14 cellular contexts compared by ENCODE assay signal in genomic region chr11:120182357-120182756, GRCh38. TPM values are rescaled to one million over a fixed set of nuclear protein-coding genes. Genes with fewer than 3 reads are reported as not detected.
DNase-seq lines count a peak whose midpoint lies in the region; ATAC-seq and TF ChIP-seq lines count a peak whose summit lies in the region.
"Had no signal": no experiment of that assay in that cellular context is flagged by ENCODE, and none has a peak within 500 bp of the region (broad histone marks: within the 10 kb centered on the region; RNA-seq: fewer than 3 reads in every experiment).

No MANE protein-coding gene starts in this region.

- TF ChIP-seq RAD21 in IMR-90 (IDR thresholded peaks at IDR 0.05; ENCODE audit: low read length) (no peak), liver (IDR thresholded peaks at IDR 0.05) (no peak)

- H2BK120ac ChIP-seq in IMR-90 (ENCODE audit: low read depth, low read length): no peak overlapping the region

- H3K9me3 ChIP-seq in Caco-2 (no peaks in the 10 kb centered on the region), IMR-90 (ENCODE audit: control insufficient read depth, insufficient read depth, low read length) (no peaks in the 10 kb centered on the region), liver (ENCODE audit: control insufficient read depth in 4 of 4, low read length in 3 of 4) (no peaks in the 10 kb centered on the region)

- no peak overlapping the region for H2BK5ac ChIP-seq in IMR-90 (ENCODE audit: low read depth, low read length, poor library complexity, severe bottlenecking)

- peaks cover 47% of the 10 kb centered on the region for H3K4me1 ChIP-seq in Caco-2
- H3K4me1 ChIP-seq in IMR-90 (ENCODE audit: control insufficient read depth, insufficient read depth, low read length): peaks cover 17% of the 10 kb centered on the region
- H3K4me1 ChIP-seq in liver (ENCODE audit: control insufficient read depth in 4 of 4, insufficient read depth in 4 of 4, low read length in 3 of 4): peaks cover 12 to 63% (median 53%) of the 10 kb centered on the region in 4 donors

- CTCF ChIA-PET in Caco-2 (lab: Charles Lee) (interaction anchor here (0.6 to 0.9 kb wide), 3 partner anchors 20 to 1756 kb away, joined by 3 to 6 read pairs (median 3); no protein-coding TSS in a partner anchor), IMR-90 (lab: Yijun Ruan, JAX) (interaction anchor here (1.6 kb wide), 1 partner anchor 14 kb away, joined by 3 read pairs; no protein-coding TSS in a partner anchor)

- intact Hi-C loops in Caco-2 (cut with micrococcal nuclease; ENCODE audit: unreplicated experiment) (no loop called here), IMR-90 (cut with micrococcal nuclease) (no loop called here)

- no CpG with 5 or more reads among the region's 7 CpGs for WGBS in IMR-90 (ENCODE audit: extremely low coverage in 2 of 2, insufficient read length in 1 of 2), 2 experiments
- 45% methylated on average over 7 of the region's 7 CpGs for WGBS in liver

- no peak for TF ChIP-seq POLR2A in IMR-90 (IDR thresholded peaks at IDR 0.05; ENCODE audit: low read depth, low read length)

- no peak overlapping the region for H3K23ac ChIP-seq in IMR-90 (ENCODE audit: low read depth, low read length)

- no peaks in the 10 kb centered on the region for H3K27me3 ChIP-seq in Caco-2 (replicated peaks; ENCODE audit: control insufficient read depth, insufficient read depth, low read length)
- H3K27me3 ChIP-seq in IMR-90 (ENCODE audit: control insufficient read depth, insufficient read depth, low read length): peaks cover 3% of the 10 kb centered on the region
- H3K27me3 ChIP-seq in liver (ENCODE audit: control insufficient read depth in 4 of 4, insufficient read depth in 4 of 4, low read length in 3 of 4): no peaks in the 10 kb centered on the region

- no peaks in the 10 kb centered on the region for H3K27me3 Mint-ChIP-seq in Caco-2 (ENCODE audit: insufficient read depth, unreplicated experiment)

- H3K56ac ChIP-seq in IMR-90 (ENCODE audit: extremely low read depth, insufficient read depth, low read length): no peak overlapping the region

- H3K36me3 ChIP-seq in Caco-2 (ENCODE audit: control insufficient read depth, insufficient read depth, low read length) (no peaks in the 10 kb centered on the region), IMR-90 (ENCODE audit: control insufficient read depth, insufficient read depth, low read length) (no peaks in the 10 kb centered on the region), liver (ENCODE audit: control insufficient read depth in 4 of 4, insufficient read depth in 3 of 4, low read depth in 1 of 4, low read length in 3 of 4) (no peaks in the 10 kb centered on the region)

- POLR2A ChIA-PET in Caco-2 (lab: Charles Lee) (no interaction called here), IMR-90 (lab: Charles Lee; ENCODE audit: unreplicated experiment) (no interaction called here)

- no peak overlapping the region for H2AK9ac ChIP-seq in IMR-90 (replicated peaks; ENCODE audit: low read depth, low read length, poor library complexity)

- no peaks in the 10 kb centered on the region for H3K79me1 ChIP-seq in IMR-90 (ENCODE audit: low read depth in 1 of 2, low read length in 2 of 2)

- no peak overlapping the region for H3K14ac ChIP-seq in IMR-90 (replicated peaks; ENCODE audit: low read depth, low read length)

- no peak overlapping the region for H2AFZ ChIP-seq in IMR-90 (replicated peaks; ENCODE audit: low read length, poor library complexity)

- no peak overlapping the region for H3K4me2 ChIP-seq in IMR-90 (ENCODE audit: low read depth, low read length)

- no peak overlapping the region for H3K18ac ChIP-seq in IMR-90 (ENCODE audit: low read depth, low read length)

- no peaks in the 10 kb centered on the region for H3K9me3 Mint-ChIP-seq in Caco-2 (ENCODE audit: unreplicated experiment)
- H3K9me3 Mint-ChIP-seq: WTC11 had no signal

- no peak overlapping the region for H2BK20ac ChIP-seq in IMR-90 (ENCODE audit: low read depth, low read length)

- no peak overlapping the region for H3K4me3 Mint-ChIP-seq in Caco-2 (ENCODE audit: unreplicated experiment)
- H3K4me3 Mint-ChIP-seq: WTC11 had no signal

- H3K27ac Mint-ChIP-seq in Caco-2 (ENCODE audit: unreplicated experiment): peak overlapping the region; percentile 37
- H3K27ac Mint-ChIP-seq: WTC11 had no signal

- no peaks in the 10 kb centered on the region for H3K36me3 Mint-ChIP-seq in Caco-2 (ENCODE audit: insufficient read depth, unreplicated experiment)
- H3K36me3 Mint-ChIP-seq: WTC11 had no signal

- dilution Hi-C loops in IMR-90 (cut with HindIII; ENCODE audit: low sequenced_read_pairs, unreplicated experiment): no loop called here

- no peak overlapping the region for H4K8ac ChIP-seq in IMR-90 (ENCODE audit: low read depth in 2 of 2, low read length in 2 of 2)

- H4K5ac ChIP-seq in IMR-90 (ENCODE audit: low read depth, low read length): no peak overlapping the region

- H4K91ac ChIP-seq in IMR-90 (ENCODE audit: insufficient read depth, low read depth, low read length): no peak overlapping the region

- BruUV-seq in Caco-2 (replicated peaks; lab: Mats Ljungman, UMichigan) (no TSS peak), IMR-90 (replicated peaks; lab: Mats Ljungman, UMichigan) (no TSS peak)

- DNase-seq in Caco-2: peak in 1 of 2 experiments; percentile 39
- no peak for DNase-seq in IMR-90
- peak; percentile 57 for DNase-seq in renal cortical epithelial cell (ENCODE audit: low read depth)
- DNase-seq in Ammon's horn (ENCODE audit: low spot score): no peak
- DNase-seq: activated T-cell treated with anti-CD3 and anti-CD28 coated beads for 4 hours; cerebellar nuclear complex; MM.1S; stimulated activated naive CD4-positive, alpha-beta T cell; T-helper 1 cell had no signal

- in situ Hi-C loops in IMR-90 (cut with MboI; ENCODE audit: low sequenced_read_pairs): no loop called here

- no peak overlapping the region for H3K4ac ChIP-seq in IMR-90 (ENCODE audit: low read depth, low read length)

- TF ChIP-seq CTCF in Caco-2 (IDR thresholded peaks at IDR 0.05; ENCODE audit: insufficient read depth in 1 of 2, low read depth in 1 of 2, low read length in 1 of 2, severe bottlenecking in 1 of 2, unreplicated experiment in 1 of 2) (no peak), IMR-90 (conservative IDR thresholded peaks at IDR 0.05; ENCODE audit: low read depth, low read length) (no peak), liver (IDR thresholded peaks at IDR 0.05; ENCODE audit: low read depth, low read length, missing input control) (no peak)

- H4K20me1 ChIP-seq in IMR-90 (ENCODE audit: insufficient read depth, low read length): no peaks in the 10 kb centered on the region

- H3K4me1 Mint-ChIP-seq in Caco-2 (ENCODE audit: low read depth, unreplicated experiment): peaks cover 38% of the 10 kb centered on the region

- H3K4me3 ChIP-seq in Caco-2 (ENCODE audit: low read depth, low read length): no peak overlapping the region
- no peak overlapping the region for H3K4me3 ChIP-seq in IMR-90 (ENCODE audit: insufficient read depth, low read depth, low read length)
- H3K4me3 ChIP-seq in liver (ENCODE audit: low read depth in 1 of 3, low read length in 3 of 3): no peak overlapping the region

- 0 out of 2 replicates have a peak, but pooled peaks cover 6% of the 10 kb centered on the region for H3K9me1 ChIP-seq in IMR-90 (ENCODE audit: insufficient read depth, low read length)

- H2AK5ac ChIP-seq in IMR-90 (ENCODE audit: low read depth, low read length): 0 out of 2 replicates have a peak overlapping the region, but pooled peaks have one; percentile 23

- ATAC-seq in IMR-90 (ENCODE audit: low read depth) (no peak), GM18867 (IDR thresholded peaks at IDR 0.05; ENCODE audit: unreplicated experiment) (no peak), HG03432 (IDR thresholded peaks at IDR 0.05; ENCODE audit: unreplicated experiment) (no peak), HG03342 (IDR thresholded peaks at IDR 0.05; ENCODE audit: unreplicated experiment) (no peak)

- H2BK15ac ChIP-seq in IMR-90 (ENCODE audit: low read depth, low read length): no peak overlapping the region

- H3K27ac ChIP-seq in IMR-90 (ENCODE audit: insufficient read depth, low read length) (no peak overlapping the region), liver (ENCODE audit: low read depth in 1 of 2, low read length in 2 of 2) (peak overlapping the region; percentile 95 to 96)

- H3K9ac ChIP-seq in IMR-90 (ENCODE audit: low read depth, low read length) (no peak overlapping the region), liver (ENCODE audit: low read depth in 1 of 2, low read length in 2 of 2) (no peak overlapping the region)

TF ChIP-seq in IMR-90, 13 proteins besides CTCF, POLR2A, EP300 and RAD21 (continues in another document):
- TF ChIP-seq RCOR1 (IDR thresholded peaks at IDR 0.05; ENCODE audit: insufficient replicate concordance, low read length): no peak

TF ChIP-seq in liver, 16 proteins besides CTCF, POLR2A, EP300 and RAD21 (continues in another document):
- no peak for TF ChIP-seq TAF1 (conservative IDR thresholded peaks at IDR 0.05)

RNA-seq across cellular contexts. Expression of gene OAF, which starts 28.5 kb away (rescaled TPM):
- total RNA-seq in Caco-2 (2022): 30.3 and 31.3 TPM in 2 replicates
- total RNA-seq in IMR-90 (2012; rRNA removed): 9.9 and 10.8 TPM in 2 replicates
- polyA plus RNA-seq in IMR-90 (2012; rRNA removed): 42.0 and 53.1 TPM in 2 replicates
- polyA plus RNA-seq in IMR-90 (2012; cell fraction: cytosol; rRNA removed): 68.2 and 111 TPM in 2 replicates
- polyA plus RNA-seq in IMR-90 (2012; cell fraction: nucleus; rRNA removed; ENCODE audit: low replicate concordance): 38.8 and 119 TPM in 2 replicates
- total RNA-seq in liver: 10 to 100 TPM; 15.0 to 89.4 TPM
- 100 to 1,000 TPM in 1 of 2 donors, 10 to 100 TPM in 1; 74.6 to 151 TPM for polyA plus RNA-seq in liver
- 11.1 and 29.1 TPM in 2 replicates for total RNA-seq in renal cortical epithelial cell

RNA-seq across cellular contexts. Expression of gene TRIM29, which starts 44.4 kb away (rescaled TPM):
- total RNA-seq in Caco-2 (2022) (4.3 TPM in 2 replicates), IMR-90 (2012; rRNA removed) (not detected in 2 replicates), liver (under 1 TPM; 0.33 to 0.37 TPM), renal cortical epithelial cell (0.69 and 2.4 TPM in 2 replicates)
- polyA plus RNA-seq in IMR-90 (2012; rRNA removed) (not detected in 2 replicates), liver (under 1 TPM; 0.22 to 0.89 TPM)
- not detected in 2 replicates for polyA plus RNA-seq in IMR-90 (2012; cell fraction: cytosol; rRNA removed)
- not detected in 2 replicates for polyA plus RNA-seq in IMR-90 (2012; cell fraction: nucleus; rRNA removed; ENCODE audit: low replicate concordance)

RNA-seq across cellular contexts. Expression of gene POU2F3, which starts 57.6 kb away (rescaled TPM):
- total RNA-seq in Caco-2 (2022) (not detected in 2 replicates), IMR-90 (2012; rRNA removed) (under 0.01 TPM in 1 of 2 replicates, not detected in the other), liver (not detected), renal cortical epithelial cell (0.05 TPM in 1 of 2 replicates, not detected in the other)
- polyA plus RNA-seq in IMR-90 (2012; rRNA removed) (0.09 and 0.14 TPM in 2 replicates), liver (not detected)
- polyA plus RNA-seq in IMR-90 (2012; cell fraction: cytosol; rRNA removed): 0.08 TPM in 1 of 2 replicates, not detected in the other
- polyA plus RNA-seq in IMR-90 (2012; cell fraction: nucleus; rRNA removed; ENCODE audit: low replicate concordance): 0.02 and 0.06 TPM in 2 replicates
